7 cellular contexts compared by ENCODE assay signal in the genomic region with DNA sequence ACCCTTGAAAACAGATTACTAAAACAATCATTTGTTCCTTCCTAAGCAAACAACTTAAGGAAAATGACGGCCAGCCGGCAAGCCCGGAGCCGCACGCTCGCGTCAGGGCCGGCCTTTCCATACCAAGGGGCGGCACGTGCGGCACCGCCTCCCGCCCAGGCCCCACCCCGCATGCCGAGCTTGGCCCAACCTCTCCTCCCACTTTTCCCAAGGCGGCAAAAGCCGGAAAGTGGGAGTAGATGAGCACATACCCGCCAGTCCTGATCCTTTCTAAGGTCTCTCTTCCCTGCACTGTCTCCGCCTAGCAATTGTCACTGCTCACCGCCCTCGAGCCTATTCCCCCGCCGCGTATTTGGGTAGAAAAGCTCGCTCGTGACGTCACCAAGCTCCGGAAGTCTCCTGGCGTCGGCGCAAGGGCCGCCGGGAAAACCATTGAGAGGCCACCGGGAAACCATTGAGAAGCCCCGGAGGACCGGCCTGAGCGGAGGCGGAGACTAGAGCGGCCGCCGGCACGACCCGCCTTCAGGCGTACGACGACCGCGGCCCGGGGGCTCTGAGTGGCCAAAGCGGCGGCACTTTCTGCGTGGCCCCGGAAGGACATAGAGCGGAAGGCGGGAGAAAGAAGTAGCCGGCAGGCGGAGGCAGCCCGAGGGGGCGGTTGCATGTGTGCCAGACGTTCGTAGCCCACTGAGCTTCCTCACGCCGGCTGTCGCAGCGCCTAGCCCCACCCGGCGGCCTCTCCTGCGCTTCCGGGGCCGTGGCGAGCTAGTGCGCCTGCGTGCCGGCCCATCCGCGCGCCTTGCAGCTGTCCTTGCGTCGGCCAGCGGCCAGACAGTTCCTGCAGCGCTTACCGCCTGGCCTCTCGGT. TPM values are rescaled to one million over a fixed set of nuclear protein-coding genes. Genes with fewer than 3 reads are reported as not detected.
DNase-seq lines count a peak whose midpoint lies in the region; ATAC-seq, FAIRE-seq and TF ChIP-seq lines count a peak whose summit lies in the region.

A gene with protein sequence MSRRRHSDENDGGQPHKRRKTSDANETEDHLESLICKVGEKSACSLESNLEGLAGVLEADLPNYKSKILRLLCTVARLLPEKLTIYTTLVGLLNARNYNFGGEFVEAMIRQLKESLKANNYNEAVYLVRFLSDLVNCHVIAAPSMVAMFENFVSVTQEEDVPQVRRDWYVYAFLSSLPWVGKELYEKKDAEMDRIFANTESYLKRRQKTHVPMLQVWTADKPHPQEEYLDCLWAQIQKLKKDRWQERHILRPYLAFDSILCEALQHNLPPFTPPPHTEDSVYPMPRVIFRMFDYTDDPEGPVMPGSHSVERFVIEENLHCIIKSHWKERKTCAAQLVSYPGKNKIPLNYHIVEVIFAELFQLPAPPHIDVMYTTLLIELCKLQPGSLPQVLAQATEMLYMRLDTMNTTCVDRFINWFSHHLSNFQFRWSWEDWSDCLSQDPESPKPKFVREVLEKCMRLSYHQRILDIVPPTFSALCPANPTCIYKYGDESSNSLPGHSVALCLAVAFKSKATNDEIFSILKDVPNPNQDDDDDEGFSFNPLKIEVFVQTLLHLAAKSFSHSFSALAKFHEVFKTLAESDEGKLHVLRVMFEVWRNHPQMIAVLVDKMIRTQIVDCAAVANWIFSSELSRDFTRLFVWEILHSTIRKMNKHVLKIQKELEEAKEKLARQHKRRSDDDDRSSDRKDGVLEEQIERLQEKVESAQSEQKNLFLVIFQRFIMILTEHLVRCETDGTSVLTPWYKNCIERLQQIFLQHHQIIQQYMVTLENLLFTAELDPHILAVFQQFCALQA (plus strand): TSS at position 830 of the 867 bp plus-strand sequence. CDS start 61 bp downstream, outside the sequence.
Gene TSTD2 (minus strand): TSS at position 377 of the 867 bp plus-strand sequence. CDS start 5,806 bp downstream, outside the sequence.

- TF ChIP-seq CTCF in astrocyte of the cerebellum (IDR thresholded peaks at IDR 0.05; ENCODE audit: low read depth, low read length, missing control alignments) = no peak
- no peak for TF ChIP-seq CTCF in hepatocyte (IDR thresholded peaks at IDR 0.05; ENCODE audit: poor library complexity)

- in situ Hi-C loops in astrocyte of the cerebellum (cut with HindIII; ENCODE audit: low sequenced_read_pairs) = no loop called here

- H3K4me2 ChIP-seq in hepatocyte = peak within 1 kb of the TSS; percentile 89

- ATAC-seq in HG02981 (IDR thresholded peaks at IDR 0.05; ENCODE audit: unreplicated experiment) = peak; percentile 84

- H3K4me3 ChIP-seq in astrocyte of the cerebellum (ENCODE audit: low read depth, low read length) (peak within 1 kb of the TSS; percentile 92), hepatocyte (peak within 1 kb of the TSS; percentile 66)

- H3K9me3 ChIP-seq in hepatocyte (ENCODE audit: low read depth) = no peaks in the 10 kb centered on the region

- no peaks in the 10 kb centered on the region for H3K9me2 ChIP-seq in hepatocyte (replicated peaks; ENCODE audit: insufficient read depth)

- H3K27me3 ChIP-seq in hepatocyte = no peaks in the 10 kb centered on the region

- peak; percentile 80 for DNase-seq in GM18507 (ENCODE audit: extremely low spot score, insufficient read length, low read depth)
- peak; percentile 97 for DNase-seq in NCI-H2029 treated with DMSO at 0.1 percent for 48 hours (lab: John Stamatoyannopoulos, UW)
- peak; percentile 92 for DNase-seq in T-helper 9 cell
- DNase-seq in astrocyte of the cerebellum (ENCODE audit: low read depth) = peak; percentile 95
- peak; percentile 99 for DNase-seq in hepatocyte (ENCODE audit: low spot score)
- peak; percentile 100 for DNase-seq in retina

- peak within 1 kb of the TSS; percentile 54 for H2AFZ ChIP-seq in hepatocyte

- FAIRE-seq in GM18507 (lab: Jason Lieb, UNC) = peak; percentile 95

- H4K20me1 ChIP-seq in hepatocyte (ENCODE audit: insufficient read depth, poor library complexity, severe bottlenecking) = peaks cover 19% of the 10 kb centered on the region

- H3K79me2 ChIP-seq in hepatocyte = peaks cover 81% of the 10 kb centered on the region

- H3K36me3 ChIP-seq in hepatocyte (replicated peaks; ENCODE audit: insufficient read depth, low read depth) = no peaks in the 10 kb centered on the region

- peak within 1 kb of the TSS; percentile 98 for H3K27ac ChIP-seq in hepatocyte

- peaks cover 22% of the 10 kb centered on the region for H3K4me1 ChIP-seq in hepatocyte (ENCODE audit: insufficient read depth)

- WGBS in hepatocyte (ENCODE audit: low lambda C conversion rate, missing lambda C conversion rate) = 1% methylated on average over 74 of the region's 83 CpGs

RNA-seq across cellular contexts. Expression of the first gene that starts in this region (rescaled TPM):
- total RNA-seq in hepatocyte = 30.3 and 33.0 TPM in 2 replicates
- 22.6 and 27.6 TPM in 2 replicates for polyA plus RNA-seq in hepatocyte

RNA-seq across cellular contexts. Expression of gene TSTD2, which starts in this region (rescaled TPM):
- total RNA-seq in hepatocyte = 17.0 and 19.0 TPM in 2 replicates
- polyA plus RNA-seq in hepatocyte = 4.3 and 11.2 TPM in 2 replicates

Comparison
In these comparisons a context has a peak if more than half of its experiments do, and no peak if none do; other contexts are left out.
1. Peak in every context shown above with its lines: DNase-seq, ATAC-seq, H3K4me3 ChIP-seq and H3K27ac ChIP-seq.